Comparison of ENCODE assay signal across 3 cellular contexts in the genomic region with DNA sequence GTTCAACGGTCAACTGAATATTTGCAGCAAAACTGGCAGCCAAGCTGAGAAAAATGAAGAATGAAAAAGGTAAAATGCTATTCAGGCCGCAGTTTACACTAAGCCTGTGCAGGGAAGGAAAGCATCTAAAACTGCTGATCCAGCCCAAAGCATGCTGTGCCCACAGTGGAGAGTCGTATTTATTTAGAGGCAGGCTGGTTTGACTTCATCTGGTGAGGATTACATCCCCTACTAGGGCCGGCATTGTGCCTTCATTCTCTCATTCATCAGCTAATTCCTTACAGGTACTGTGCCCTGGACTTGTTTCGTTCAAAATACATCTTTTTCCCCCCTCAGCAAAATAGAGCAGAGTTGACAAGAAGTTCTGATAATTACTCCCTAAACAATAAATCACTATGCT.
TF ChIP-seq lines count a peak whose summit lies in the region.

No MANE protein-coding gene starts in this region.

TF ChIP-seq in GM23338, 12 proteins besides CTCF, POLR2A, EP300 and RAD21 (continues in another document):
- no peak for TF ChIP-seq NANOG (IDR thresholded peaks at IDR 0.05; ENCODE audit: borderline replicate concordance)
- no peak for TF ChIP-seq STAT1 (IDR thresholded peaks at IDR 0.05; ENCODE audit: unreplicated experiment)
- no peak for TF ChIP-seq EZH2phosphoT487 (IDR thresholded peaks at IDR 0.05; ENCODE audit: unreplicated experiment)
- TF ChIP-seq JUNB (IDR thresholded peaks at IDR 0.05; ENCODE audit: unreplicated experiment) = no peak
- no peak for TF ChIP-seq ZNF331 (CRISPR knock-in tag; IDR thresholded peaks at IDR 0.05; ENCODE audit: low read depth)
- no peak for TF ChIP-seq ZNF114 (CRISPR knock-in tag; IDR thresholded peaks at IDR 0.05)
- TF ChIP-seq, protein P1, sequence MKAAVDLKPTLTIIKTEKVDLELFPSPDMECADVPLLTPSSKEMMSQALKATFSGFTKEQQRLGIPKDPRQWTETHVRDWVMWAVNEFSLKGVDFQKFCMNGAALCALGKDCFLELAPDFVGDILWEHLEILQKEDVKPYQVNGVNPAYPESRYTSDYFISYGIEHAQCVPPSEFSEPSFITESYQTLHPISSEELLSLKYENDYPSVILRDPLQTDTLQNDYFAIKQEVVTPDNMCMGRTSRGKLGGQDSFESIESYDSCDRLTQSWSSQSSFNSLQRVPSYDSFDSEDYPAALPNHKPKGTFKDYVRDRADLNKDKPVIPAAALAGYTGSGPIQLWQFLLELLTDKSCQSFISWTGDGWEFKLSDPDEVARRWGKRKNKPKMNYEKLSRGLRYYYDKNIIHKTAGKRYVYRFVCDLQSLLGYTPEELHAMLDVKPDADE (IDR thresholded peaks at IDR 0.05) = no peak
- TF ChIP-seq, protein P2, sequence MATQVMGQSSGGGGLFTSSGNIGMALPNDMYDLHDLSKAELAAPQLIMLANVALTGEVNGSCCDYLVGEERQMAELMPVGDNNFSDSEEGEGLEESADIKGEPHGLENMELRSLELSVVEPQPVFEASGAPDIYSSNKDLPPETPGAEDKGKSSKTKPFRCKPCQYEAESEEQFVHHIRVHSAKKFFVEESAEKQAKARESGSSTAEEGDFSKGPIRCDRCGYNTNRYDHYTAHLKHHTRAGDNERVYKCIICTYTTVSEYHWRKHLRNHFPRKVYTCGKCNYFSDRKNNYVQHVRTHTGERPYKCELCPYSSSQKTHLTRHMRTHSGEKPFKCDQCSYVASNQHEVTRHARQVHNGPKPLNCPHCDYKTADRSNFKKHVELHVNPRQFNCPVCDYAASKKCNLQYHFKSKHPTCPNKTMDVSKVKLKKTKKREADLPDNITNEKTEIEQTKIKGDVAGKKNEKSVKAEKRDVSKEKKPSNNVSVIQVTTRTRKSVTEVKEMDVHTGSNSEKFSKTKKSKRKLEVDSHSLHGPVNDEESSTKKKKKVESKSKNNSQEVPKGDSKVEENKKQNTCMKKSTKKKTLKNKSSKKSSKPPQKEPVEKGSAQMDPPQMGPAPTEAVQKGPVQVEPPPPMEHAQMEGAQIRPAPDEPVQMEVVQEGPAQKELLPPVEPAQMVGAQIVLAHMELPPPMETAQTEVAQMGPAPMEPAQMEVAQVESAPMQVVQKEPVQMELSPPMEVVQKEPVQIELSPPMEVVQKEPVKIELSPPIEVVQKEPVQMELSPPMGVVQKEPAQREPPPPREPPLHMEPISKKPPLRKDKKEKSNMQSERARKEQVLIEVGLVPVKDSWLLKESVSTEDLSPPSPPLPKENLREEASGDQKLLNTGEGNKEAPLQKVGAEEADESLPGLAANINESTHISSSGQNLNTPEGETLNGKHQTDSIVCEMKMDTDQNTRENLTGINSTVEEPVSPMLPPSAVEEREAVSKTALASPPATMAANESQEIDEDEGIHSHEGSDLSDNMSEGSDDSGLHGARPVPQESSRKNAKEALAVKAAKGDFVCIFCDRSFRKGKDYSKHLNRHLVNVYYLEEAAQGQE (IDR thresholded peaks at IDR 0.05; ENCODE audit: unreplicated experiment) = no peak
- TF ChIP-seq POLR2AphosphoS5 (IDR thresholded peaks at IDR 0.05; ENCODE audit: low read depth) = no peak
- no peak for TF ChIP-seq EZH2 (IDR thresholded peaks at IDR 0.05; ENCODE audit: low read depth, unreplicated experiment)

TF ChIP-seq in WTC11, 78 proteins besides CTCF, POLR2A, EP300 and RAD21:
- TF ChIP-seq, protein P3, sequence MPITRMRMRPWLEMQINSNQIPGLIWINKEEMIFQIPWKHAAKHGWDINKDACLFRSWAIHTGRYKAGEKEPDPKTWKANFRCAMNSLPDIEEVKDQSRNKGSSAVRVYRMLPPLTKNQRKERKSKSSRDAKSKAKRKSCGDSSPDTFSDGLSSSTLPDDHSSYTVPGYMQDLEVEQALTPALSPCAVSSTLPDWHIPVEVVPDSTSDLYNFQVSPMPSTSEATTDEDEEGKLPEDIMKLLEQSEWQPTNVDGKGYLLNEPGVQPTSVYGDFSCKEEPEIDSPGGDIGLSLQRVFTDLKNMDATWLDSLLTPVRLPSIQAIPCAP (CRISPR knock-in tag; IDR thresholded peaks at IDR 0.05) = no peak
- TF ChIP-seq JAZF1 (CRISPR knock-in tag; IDR thresholded peaks at IDR 0.05) (no peak), E2F5 (CRISPR knock-in tag; IDR thresholded peaks at IDR 0.05) (no peak), USF2 (CRISPR knock-in tag; IDR thresholded peaks at IDR 0.05) (no peak), MYBL2 (CRISPR knock-in tag; IDR thresholded peaks at IDR 0.05) (no peak), CREB1 (CRISPR knock-in tag; IDR thresholded peaks at IDR 0.05) (no peak), HMGA2 (CRISPR knock-in tag; IDR thresholded peaks at IDR 0.05) (no peak), FOXP1 (CRISPR knock-in tag; IDR thresholded peaks at IDR 0.05; ENCODE audit: borderline replicate concordance) (no peak), E2F4 (CRISPR knock-in tag; IDR thresholded peaks at IDR 0.05; ENCODE audit: borderline replicate concordance, low read depth) (no peak), NFATC4 (CRISPR knock-in tag; IDR thresholded peaks at IDR 0.05) (no peak), OVOL2 (CRISPR knock-in tag; IDR thresholded peaks at IDR 0.05; ENCODE audit: borderline replicate concordance) (no peak)
- TF ChIP-seq, protein P4, sequence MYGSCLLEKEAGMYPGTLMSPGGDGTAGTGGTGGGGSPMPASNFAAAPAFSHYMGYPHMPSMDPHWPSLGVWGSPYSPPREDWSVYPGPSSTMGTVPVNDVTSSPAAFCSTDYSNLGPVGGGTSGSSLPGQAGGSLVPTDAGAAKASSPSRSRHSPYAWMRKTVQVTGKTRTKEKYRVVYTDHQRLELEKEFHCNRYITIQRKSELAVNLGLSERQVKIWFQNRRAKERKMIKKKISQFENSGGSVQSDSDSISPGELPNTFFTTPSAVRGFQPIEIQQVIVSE (CRISPR knock-in tag; IDR thresholded peaks at IDR 0.05; ENCODE audit: borderline replicate concordance) = no peak

TF ChIP-seq in H1, 55 proteins besides CTCF, POLR2A, EP300 and RAD21:
- TF ChIP-seq TBP (IDR thresholded peaks at IDR 0.05; ENCODE audit: low read depth, low read length) (no peak), POU5F1 (IDR thresholded peaks at IDR 0.05; ENCODE audit: low read depth, low read length) (no peak), TAF7 (optimal IDR thresholded peaks at IDR 0.05; ENCODE audit: borderline replicate concordance, low read depth, low read length) (no peak), SP1 (IDR thresholded peaks at IDR 0.05; ENCODE audit: low read depth, low read length) (no peak), CEBPB (IDR thresholded peaks at IDR 0.05; ENCODE audit: low read depth, low read length) (no peak), TEAD4 (IDR thresholded peaks at IDR 0.05; ENCODE audit: low read depth, low read length) (no peak), CREB1 (IDR thresholded peaks at IDR 0.05) (no peak), NANOG (IDR thresholded peaks at IDR 0.05; ENCODE audit: insufficient read depth, low read depth, low read length, poor library complexity, severe bottlenecking) (no peak)
